In the genomic region with DNA sequence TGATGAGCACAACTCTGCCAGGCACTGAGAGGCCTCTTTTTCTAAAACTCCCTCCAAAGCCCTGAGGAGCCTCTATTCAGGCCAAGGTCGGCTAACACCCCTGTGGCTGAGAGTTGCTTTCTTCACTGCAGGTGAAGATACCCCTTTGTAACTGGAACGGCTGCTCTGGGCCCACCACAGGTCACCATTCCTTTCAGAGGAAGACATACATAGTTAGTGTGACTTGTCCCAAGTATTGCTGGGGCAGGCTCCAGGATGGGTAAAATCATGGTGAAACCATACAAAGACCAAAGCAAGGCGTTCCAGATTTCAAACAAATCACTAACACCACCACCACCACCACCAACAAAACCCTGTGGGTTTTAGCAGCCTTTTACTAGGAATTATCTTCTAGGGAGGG, we compare ENCODE assay signal across 1 cellular context.
TF ChIP-seq lines count a peak whose summit lies in the region.

No MANE protein-coding gene starts in this region.

TF ChIP-seq in SK-N-SH, 30 proteins besides CTCF, POLR2A, EP300 and RAD21 (continued from another document):
- TF ChIP-seq, protein P1, sequence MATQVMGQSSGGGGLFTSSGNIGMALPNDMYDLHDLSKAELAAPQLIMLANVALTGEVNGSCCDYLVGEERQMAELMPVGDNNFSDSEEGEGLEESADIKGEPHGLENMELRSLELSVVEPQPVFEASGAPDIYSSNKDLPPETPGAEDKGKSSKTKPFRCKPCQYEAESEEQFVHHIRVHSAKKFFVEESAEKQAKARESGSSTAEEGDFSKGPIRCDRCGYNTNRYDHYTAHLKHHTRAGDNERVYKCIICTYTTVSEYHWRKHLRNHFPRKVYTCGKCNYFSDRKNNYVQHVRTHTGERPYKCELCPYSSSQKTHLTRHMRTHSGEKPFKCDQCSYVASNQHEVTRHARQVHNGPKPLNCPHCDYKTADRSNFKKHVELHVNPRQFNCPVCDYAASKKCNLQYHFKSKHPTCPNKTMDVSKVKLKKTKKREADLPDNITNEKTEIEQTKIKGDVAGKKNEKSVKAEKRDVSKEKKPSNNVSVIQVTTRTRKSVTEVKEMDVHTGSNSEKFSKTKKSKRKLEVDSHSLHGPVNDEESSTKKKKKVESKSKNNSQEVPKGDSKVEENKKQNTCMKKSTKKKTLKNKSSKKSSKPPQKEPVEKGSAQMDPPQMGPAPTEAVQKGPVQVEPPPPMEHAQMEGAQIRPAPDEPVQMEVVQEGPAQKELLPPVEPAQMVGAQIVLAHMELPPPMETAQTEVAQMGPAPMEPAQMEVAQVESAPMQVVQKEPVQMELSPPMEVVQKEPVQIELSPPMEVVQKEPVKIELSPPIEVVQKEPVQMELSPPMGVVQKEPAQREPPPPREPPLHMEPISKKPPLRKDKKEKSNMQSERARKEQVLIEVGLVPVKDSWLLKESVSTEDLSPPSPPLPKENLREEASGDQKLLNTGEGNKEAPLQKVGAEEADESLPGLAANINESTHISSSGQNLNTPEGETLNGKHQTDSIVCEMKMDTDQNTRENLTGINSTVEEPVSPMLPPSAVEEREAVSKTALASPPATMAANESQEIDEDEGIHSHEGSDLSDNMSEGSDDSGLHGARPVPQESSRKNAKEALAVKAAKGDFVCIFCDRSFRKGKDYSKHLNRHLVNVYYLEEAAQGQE (IDR thresholded peaks at IDR 0.05; ENCODE audit: low read depth, low read length) = no peak
- no peak for TF ChIP-seq EZH2phosphoT487 (IDR thresholded peaks at IDR 0.05; ENCODE audit: borderline replicate concordance, low read depth)
- TF ChIP-seq, protein P2, sequence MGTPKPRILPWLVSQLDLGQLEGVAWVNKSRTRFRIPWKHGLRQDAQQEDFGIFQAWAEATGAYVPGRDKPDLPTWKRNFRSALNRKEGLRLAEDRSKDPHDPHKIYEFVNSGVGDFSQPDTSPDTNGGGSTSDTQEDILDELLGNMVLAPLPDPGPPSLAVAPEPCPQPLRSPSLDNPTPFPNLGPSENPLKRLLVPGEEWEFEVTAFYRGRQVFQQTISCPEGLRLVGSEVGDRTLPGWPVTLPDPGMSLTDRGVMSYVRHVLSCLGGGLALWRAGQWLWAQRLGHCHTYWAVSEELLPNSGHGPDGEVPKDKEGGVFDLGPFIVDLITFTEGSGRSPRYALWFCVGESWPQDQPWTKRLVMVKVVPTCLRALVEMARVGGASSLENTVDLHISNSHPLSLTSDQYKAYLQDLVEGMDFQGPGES (IDR thresholded peaks at IDR 0.05; ENCODE audit: low read depth, low read length) = no peak
- TF ChIP-seq, protein P3, sequence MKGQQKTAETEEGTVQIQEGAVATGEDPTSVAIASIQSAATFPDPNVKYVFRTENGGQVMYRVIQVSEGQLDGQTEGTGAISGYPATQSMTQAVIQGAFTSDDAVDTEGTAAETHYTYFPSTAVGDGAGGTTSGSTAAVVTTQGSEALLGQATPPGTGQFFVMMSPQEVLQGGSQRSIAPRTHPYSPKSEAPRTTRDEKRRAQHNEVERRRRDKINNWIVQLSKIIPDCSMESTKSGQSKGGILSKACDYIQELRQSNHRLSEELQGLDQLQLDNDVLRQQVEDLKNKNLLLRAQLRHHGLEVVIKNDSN (IDR thresholded peaks at IDR 0.05; ENCODE audit: borderline replicate concordance, low read depth) = no peak
- TF ChIP-seq MXI1 (IDR thresholded peaks at IDR 0.05; ENCODE audit: low read depth, low read length) = no peak
- TF ChIP-seq FOSL2 (IDR thresholded peaks at IDR 0.05; ENCODE audit: borderline replicate concordance, low read depth) = no peak
- TF ChIP-seq POLR2AphosphoS5 (IDR thresholded peaks at IDR 0.05; ENCODE audit: low read depth, low read length) = no peak
- TF ChIP-seq YY1 (IDR thresholded peaks at IDR 0.05; ENCODE audit: low read depth) = no peak
- TF ChIP-seq, protein P4, sequence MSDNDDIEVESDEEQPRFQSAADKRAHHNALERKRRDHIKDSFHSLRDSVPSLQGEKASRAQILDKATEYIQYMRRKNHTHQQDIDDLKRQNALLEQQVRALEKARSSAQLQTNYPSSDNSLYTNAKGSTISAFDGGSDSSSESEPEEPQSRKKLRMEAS (IDR thresholded peaks at IDR 0.05; ENCODE audit: low read depth) = no peak
- no peak for TF ChIP-seq RXRA (IDR thresholded peaks at IDR 0.05; ENCODE audit: borderline replicate concordance, low read depth)
